Comparison of ENCODE assay signal across 8 cellular contexts in the genomic region with DNA sequence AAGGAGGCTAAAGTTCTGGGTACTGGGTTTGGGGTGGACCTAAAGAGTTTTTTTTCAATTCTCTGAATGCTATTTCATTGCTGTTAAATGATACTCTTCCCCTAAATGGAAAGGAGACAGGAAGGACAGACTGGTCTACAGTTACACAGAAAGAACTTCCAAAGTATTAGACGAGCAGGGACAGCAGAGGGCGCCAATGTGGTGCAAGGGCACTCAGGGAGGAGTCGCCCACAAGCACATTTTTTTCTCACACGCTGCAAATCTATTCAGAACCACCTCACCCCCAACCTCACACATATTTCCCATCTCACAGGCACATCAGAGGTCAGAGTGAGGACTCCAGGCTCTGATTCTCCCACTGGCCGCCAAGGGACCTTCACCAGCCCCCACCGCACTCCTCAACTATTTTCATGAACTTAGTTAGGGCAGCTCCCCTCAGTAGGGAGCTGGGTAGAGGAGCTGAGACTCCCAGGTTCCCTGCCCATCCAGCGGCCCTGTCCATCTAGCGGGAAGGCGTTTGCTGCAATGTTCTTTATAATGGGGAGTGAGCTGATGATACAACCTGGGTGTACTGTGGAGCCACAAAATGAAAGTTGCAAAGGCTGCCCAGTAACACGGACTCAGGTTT. TPM values are rescaled to one million over a fixed set of nuclear protein-coding genes. Genes with fewer than 3 reads are reported as not detected.
DNase-seq lines count a peak whose midpoint lies in the region; ATAC-seq and TF ChIP-seq lines count a peak whose summit lies in the region.

No MANE protein-coding gene starts in this region.

- TF ChIP-seq CTCF in DOHH2 (IDR thresholded peaks at IDR 0.05; ENCODE audit: low read depth, low read length, poor library complexity, severe bottlenecking) (peak; percentile 89), HL-60 (IDR thresholded peaks at IDR 0.05; ENCODE audit: insufficient read depth, low read length) (peak; percentile 90), lower leg skin (IDR thresholded peaks at IDR 0.05) (no peak)

- H3K9ac ChIP-seq in duodenal mucosa (ENCODE audit: low read depth in 1 of 2, low read length in 2 of 2): no peak overlapping the region

- H3K9me3 ChIP-seq in DOHH2 (ENCODE audit: control insufficient read depth, insufficient read depth, low read length): no peaks in the 10 kb centered on the region
- H3K9me3 ChIP-seq in duodenal mucosa (ENCODE audit: control insufficient read depth in 1 of 2, low read length in 2 of 2): no peaks in the 10 kb centered on the region

- no peaks in the 10 kb centered on the region for H3F3A ChIP-seq in DOHH2 (ENCODE audit: control insufficient read depth, insufficient read depth)

- H3K27ac ChIP-seq in DOHH2 (ENCODE audit: low read depth, low read length) (no peak overlapping the region), HL-60 (replicated peaks) (no peak overlapping the region), duodenal mucosa (ENCODE audit: low read depth, low read length) (no peak overlapping the region)

- H3K4me2 ChIP-seq in DOHH2 (ENCODE audit: low read length): peak overlapping the region; percentile 47

- no peak for TF ChIP-seq POLR2A in lower leg skin (IDR thresholded peaks at IDR 0.05)

- DNase-seq in HL-60 (ENCODE audit: low read depth in 1 of 2, low spot score in 1 of 2): peak; percentile 57 to 87
- DNase-seq in NCI-H748 treated with DMSO at 0.1 percent for 48 hours (lab: John Stamatoyannopoulos, UW): peak; percentile 74
- peak; percentile 74 for DNase-seq in activated CD4-positive, alpha-beta T cell treated with anti-CD3 and anti-CD28 coated beads, Interleukin-2, amount 50 U/mL, for 1 hour
- peak; percentile 59 to 93 for DNase-seq in lower leg skin (ENCODE audit: low spot score in 2 of 2)
- peak; percentile 19 to 66 (median 24) for DNase-seq in stimulated activated CD4-positive, alpha-beta T cell treated with anti-CD3 and anti-CD28 coated beads, TNF-alpha, amount 100 ng/mL, for 1 hour (ENCODE audit: low read depth in 3 of 3, low spot score in 1 of 3)

- WGBS in lower leg skin, 2 donors: 10 to 11% methylated on average over 10 of the region's 10 CpGs

- H4K20me1 ChIP-seq in DOHH2 (ENCODE audit: control insufficient read depth, insufficient read depth, low read depth, low read length): no peaks in the 10 kb centered on the region

- H3K36me3 ChIP-seq in DOHH2 (ENCODE audit: control insufficient read depth, low read length) (no peaks in the 10 kb centered on the region), duodenal mucosa (ENCODE audit: control insufficient read depth in 1 of 2, insufficient read depth in 2 of 2, low read length in 2 of 2) (no peaks in the 10 kb centered on the region)

- intact Hi-C loops in lower leg skin (cut with DNase I; ENCODE audit: low total_unique reads): no loop called here

- H3K79me2 ChIP-seq in DOHH2 (ENCODE audit: control insufficient read depth, low read length): no peaks in the 10 kb centered on the region

- H3K4me1 ChIP-seq in DOHH2 (ENCODE audit: control insufficient read depth, low read length) (peaks cover 13% of the 10 kb centered on the region), duodenal mucosa (ENCODE audit: control insufficient read depth in 1 of 2, insufficient read depth in 2 of 2, low read length in 2 of 2) (peaks cover 18 to 25% of the 10 kb centered on the region in 2 donors)

- H3K9me2 ChIP-seq in DOHH2 (replicated peaks; ENCODE audit: control insufficient read depth, low read length): no peaks in the 10 kb centered on the region

- ATAC-seq in HG02870 (IDR thresholded peaks at IDR 0.05; ENCODE audit: unreplicated experiment): no peak

- H3K27me3 ChIP-seq in DOHH2 (ENCODE audit: control insufficient read depth, low read length) (peaks cover 41% of the 10 kb centered on the region), HL-60 (ENCODE audit: insufficient read depth, poor library complexity, severe bottlenecking) (peaks cover 23% of the 10 kb centered on the region), duodenal mucosa (ENCODE audit: control insufficient read depth in 1 of 2, insufficient read depth in 2 of 2, low read length in 2 of 2) (peaks cover 47 to 55% of the 10 kb centered on the region in 2 donors)

- H3K4me3 ChIP-seq in DOHH2 (ENCODE audit: low read length): peak overlapping the region; percentile 6; the same call in 1 of the 2 replicates
- no peak overlapping the region for H3K4me3 ChIP-seq in HL-60 (replicated peaks; ENCODE audit: insufficient read depth, low read length)
- peak overlapping the region; percentile 37 to 38 for H3K4me3 ChIP-seq in duodenal mucosa (ENCODE audit: low read depth in 1 of 2, low read length in 2 of 2)
- H3K4me3 ChIP-seq in lower leg skin (ENCODE audit: low read depth, poor library complexity, severe bottlenecking): no peak overlapping the region

RNA-seq across cellular contexts. Expression of a gene that starts 6.8 kb away (rescaled TPM):
- 1 to 10 TPM; 1.5 to 3.5 (median 2.0) TPM for total RNA-seq in lower leg skin

Comparison
In these comparisons a context has a peak if more than half of its experiments do, and no peak if none do; other contexts are left out.
1. H3K4me3 ChIP-seq: peak in DOHH2 (single experiment) and duodenal mucosa (2 of 2); none in HL-60 (single experiment) and lower leg skin (single experiment).
2. CTCF ChIP-seq: peak in DOHH2 (single experiment) and HL-60 (single experiment); none in lower leg skin (0 of 3).
3. DNase-seq: peak in every context shown above with its lines; median percentile 76 in lower leg skin; 74 in NCI-H748 treated with DMSO at 0.1 percent for 48 hours; 74 in activated CD4-positive, alpha-beta T cell treated with anti-CD3 and anti-CD28 coated beads, Interleukin-2, amount 50 U/mL, for 1 hour; 72 in HL-60; 24 in stimulated activated CD4-positive, alpha-beta T cell treated with anti-CD3 and anti-CD28 coated beads, TNF-alpha, amount 100 ng/mL, for 1 hour.